ENCODE assay signal across 8 cellular contexts in genomic region chr2:159798376-159798724, GRCh38. TPM values are rescaled to one million over a fixed set of nuclear protein-coding genes. Genes with fewer than 3 reads are reported as not detected.
A peak's percentile ranks its signal among the peaks of the same experiment; 100 is the strongest.
DNase-seq lines count a peak whose midpoint lies in the region; ATAC-seq and TF ChIP-seq lines count a peak whose summit lies in the region.

No MANE protein-coding gene starts in this region.

- intact Hi-C loops in body of pancreas (cut with DNase I) (no loop called here), head of caudate nucleus (cut with DNase I) (loop anchor here (10.0 kb wide), 1 partner anchor 84 kb away; the partner anchor contains the start of gene MARCHF7)

- TF ChIP-seq POLR2A in body of pancreas (IDR thresholded peaks at IDR 0.05): no peak

- in situ Hi-C loops in HAP-1 (cut with MboI; ENCODE audit: low sequenced_read_pairs): no loop called here

- CTCF ChIA-PET in AG04449 (lab: Yijun Ruan, JAX): no interaction called here

- no peak for TF ChIP-seq CTCF in AG04449 (IDR thresholded peaks at IDR 0.05; ENCODE audit: insufficient read depth, low read length, missing control alignments)
- no peak for TF ChIP-seq CTCF in body of pancreas (IDR thresholded peaks at IDR 0.05)

- no peaks in the 10 kb centered on the region for H3K9me3 ChIP-seq in HAP-1
- H3K9me3 ChIP-seq in body of pancreas: no peaks in the 10 kb centered on the region
- no peaks in the 10 kb centered on the region for H3K9me3 ChIP-seq in mesodermal cell (ENCODE audit: control insufficient read depth, low read length)

- peak overlapping the region; percentile 75 for H3K4me3 ChIP-seq in AG04449 (ENCODE audit: low read depth, low read length)
- peak overlapping the region; percentile 48 for H3K4me3 ChIP-seq in HAP-1
- peak overlapping the region; percentile 37 to 87 for H3K4me3 ChIP-seq in body of pancreas
- H3K4me3 ChIP-seq in mesodermal cell (ENCODE audit: extremely low read depth, insufficient read depth, low read length, poor library complexity, severe bottlenecking): peak overlapping the region; percentile 50

- no peaks in the 10 kb centered on the region for H3K36me3 ChIP-seq in HAP-1 (replicated peaks)
- H3K36me3 ChIP-seq in body of pancreas (replicated peaks in 1 of 2; ENCODE audit: insufficient read depth in 1 of 2, low read depth in 2 of 2): no peaks in the 10 kb centered on the region
- H3K36me3 ChIP-seq in mesodermal cell (ENCODE audit: control insufficient read depth, insufficient read depth, low read length): no peaks in the 10 kb centered on the region

- H3K27ac ChIP-seq in body of pancreas (peak overlapping the region in 3 of 4 donors; percentile 47 to 87 (median 68)), mesodermal cell (ENCODE audit: low read depth, low read length, severe bottlenecking) (no peak overlapping the region)

- H3K27me3 ChIP-seq in HAP-1 (ENCODE audit: low read depth) (no peaks in the 10 kb centered on the region), body of pancreas (no peaks in the 10 kb centered on the region)

- ATAC-seq in body of pancreas: peak; percentile 28

- 1 to 2% methylated on average over 9 of the region's 9 CpGs for WGBS in body of pancreas, 2 donors
- 81 to 84% methylated on average over 5 to 6 of the region's 9 CpGs for WGBS in mesodermal cell (ENCODE audit: insufficient coverage in 2 of 2), 2 experiments

- H3K4me1 ChIP-seq in HAP-1 (peaks cover 20% of the 10 kb centered on the region), body of pancreas (peaks cover 7% of the 10 kb centered on the region), mesodermal cell (ENCODE audit: control insufficient read depth, insufficient read depth, low read length, poor library complexity, severe bottlenecking) (peaks cover 6% of the 10 kb centered on the region)

- POLR2A ChIA-PET in AG04449 (lab: Yijun Ruan, JAX): no interaction called here

- DNase-seq in AG04449 (ENCODE audit: low read depth, low spot score) (no peak), HAP-1 (ENCODE audit: low spot score in 2 of 2) (no peak), body of pancreas (no peak), NCI-H1930 (lab: John Stamatoyannopoulos, UW) (no peak), UCSD-AML1 (lab: John Stamatoyannopoulos, UW; ENCODE audit: unreplicated experiment) (no peak), head of caudate nucleus (no peak)
- no peak for DNase-seq in activated CD4-positive, CD25-positive, alpha-beta regulatory T cell treated with anti-CD3 and anti-CD28 coated beads, Interleukin-2, amount 50 U/mL, for 72 hours

RNA-seq across cellular contexts. Expression of gene CD302, which starts 0.3 kb away (rescaled TPM):
- 10 to 100 TPM; 30.0 to 31.1 TPM for total RNA-seq in body of pancreas
- polyA plus RNA-seq in mesodermal cell (2013, experiment 1 of 2): 2.9 TPM
- polyA plus RNA-seq in mesodermal cell (2013, experiment 2 of 2): 2.7 TPM
